15 cellular contexts compared by ENCODE assay signal in genomic region chr3:102148598-102149302, GRCh38.
DNase-seq lines count a peak whose midpoint lies in the region; TF ChIP-seq lines count a peak whose summit lies in the region.
"Had no signal": no experiment of that assay in that cellular context is flagged by ENCODE, and none has a peak within 500 bp of the region (broad histone marks: within the 10 kb centered on the region; RNA-seq: fewer than 3 reads in every experiment).

No MANE protein-coding gene starts in this region.

- no peak overlapping the region for H4K5ac ChIP-seq in mesendoderm (ENCODE audit: low read length)

- no peak overlapping the region for H3K27ac ChIP-seq in mesendoderm (ENCODE audit: low read depth, low read length)
- H3K27ac ChIP-seq: BLaER1 treated with 17β-estradiol and CSF1 and Interleukin-3, amounts not matched to agents 10 nM and 100 nM had no signal

- H2BK5ac ChIP-seq in mesendoderm (ENCODE audit: low read length), result no peak overlapping the region

- no peak overlapping the region for H4K8ac ChIP-seq in mesendoderm (ENCODE audit: low read depth, low read length)

- DNase-seq in HT1080 (ENCODE audit: low read depth) (peak; percentile 5), MV-4-11 (lab: John Stamatoyannopoulos, UW) (peak; percentile 5), epithelial cell of esophagus (ENCODE audit: low read depth) (peak; percentile 17), mesendoderm (peak; percentile 5), globus pallidus (ENCODE audit: low spot score) (no peak), DMS79 (lab: John Stamatoyannopoulos, UW) (no peak), H7 (no peak)
- DNase-seq: ACHN; Calu3; CD4-positive, CD25-positive, alpha-beta regulatory T cell; DMS 273 treated with DMSO at 0.1 percent for 48 hours; GF-D8; HCEC 1CT; HFFc6 had no signal

- no peak overlapping the region for H3K9ac ChIP-seq in mesendoderm (ENCODE audit: low read length)
- H3K9ac ChIP-seq: BLaER1 treated with 17β-estradiol and CSF1 and Interleukin-3, amounts not matched to agents 10 nM and 100 nM had no signal

- H3K23ac ChIP-seq in mesendoderm (ENCODE audit: low read length), result no peak overlapping the region

- no peak overlapping the region for H2BK120ac ChIP-seq in mesendoderm (ENCODE audit: low read depth, low read length)

- H2AK5ac ChIP-seq in mesendoderm (ENCODE audit: low read length), result no peak overlapping the region

- no peaks in the 10 kb centered on the region for H3K4me1 ChIP-seq in mesendoderm (ENCODE audit: control insufficient read depth, low read depth, low read length)
- H3K4me1 ChIP-seq: BLaER1 treated with 17β-estradiol and CSF1 and Interleukin-3, amounts not matched to agents 10 nM and 100 nM had no signal

- no peak overlapping the region for H3K18ac ChIP-seq in mesendoderm (ENCODE audit: low read length)

- H3K27me3 ChIP-seq in mesendoderm (ENCODE audit: insufficient read depth, low read length, poor library complexity), result no peaks in the 10 kb centered on the region
- no peaks in the 10 kb centered on the region for H3K27me3 ChIP-seq in H7 (ENCODE audit: control insufficient read depth, insufficient read depth, low read length)
- H3K27me3 ChIP-seq: BLaER1 treated with 17β-estradiol and CSF1 and Interleukin-3, amounts not matched to agents 10 nM and 100 nM had no signal

- no CpG with 5 or more reads among the region's 3 CpGs for WGBS in mesendoderm (ENCODE audit: extremely low coverage, insufficient coverage, low lambda C conversion rate)

- no peak overlapping the region for H3K4ac ChIP-seq in mesendoderm (ENCODE audit: low read depth, low read length)

- no peak overlapping the region for H3K4me2 ChIP-seq in mesendoderm (ENCODE audit: low read length)
- H3K4me2 ChIP-seq: BLaER1 treated with 17β-estradiol and CSF1 and Interleukin-3, amounts not matched to agents 10 nM and 100 nM had no signal

- no peaks in the 10 kb centered on the region for H3K79me2 ChIP-seq in mesendoderm (ENCODE audit: control insufficient read depth, insufficient read depth, low read length)

- H3K4me3 ChIP-seq in epithelial cell of esophagus (ENCODE audit: low read length) (no peak overlapping the region), mesendoderm (ENCODE audit: low read length) (no peak overlapping the region), H7 (ENCODE audit: insufficient read depth, low read depth, low read length) (no peak overlapping the region)
- H3K4me3 ChIP-seq: BLaER1 treated with 17β-estradiol and CSF1 and Interleukin-3, amounts not matched to agents 10 nM and 100 nM had no signal

- H3K79me1 ChIP-seq in mesendoderm (ENCODE audit: low read length), result no peaks in the 10 kb centered on the region

- H3K56ac ChIP-seq in mesendoderm (ENCODE audit: low read length), result no peak overlapping the region

- H3K36me3 ChIP-seq in mesendoderm (ENCODE audit: control insufficient read depth, insufficient read depth, low read length) (no peaks in the 10 kb centered on the region), H7 (replicated peaks; ENCODE audit: control insufficient read depth, insufficient read depth, low read length) (no peaks in the 10 kb centered on the region)

- no peak overlapping the region for H2BK15ac ChIP-seq in mesendoderm (replicated peaks; ENCODE audit: low read depth)

- no peak for TF ChIP-seq CTCF in epithelial cell of esophagus (IDR thresholded peaks at IDR 0.05; ENCODE audit: insufficient read depth, low read depth, low read length, missing control alignments)

Comparison
In these comparisons a context has a peak if more than half of its experiments do, and no peak if none do; other contexts are left out.
1. DNase-seq: peak in HT1080 (single experiment), MV-4-11 (single experiment), epithelial cell of esophagus (single experiment) and mesendoderm (single experiment); none in globus pallidus (single experiment), DMS79 (single experiment) and H7 (single experiment).